2 cellular contexts compared by ENCODE assay signal in the genomic region with DNA sequence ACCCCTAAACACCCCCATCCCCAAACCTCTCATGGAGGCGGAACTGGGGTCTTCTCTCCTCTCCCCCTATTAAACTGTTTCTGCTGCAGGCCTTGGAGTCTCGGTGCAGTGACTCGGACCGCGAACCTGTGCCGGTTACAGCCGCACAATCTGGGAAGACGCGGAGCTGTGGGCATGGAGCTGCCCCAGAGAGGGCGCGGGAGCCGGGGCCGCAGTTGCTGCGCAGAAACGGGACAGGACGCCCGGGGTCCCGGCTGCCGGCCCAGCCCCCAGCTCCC.
TF ChIP-seq lines count a peak whose summit lies in the region.

No MANE protein-coding gene starts in this region.

TF ChIP-seq in GM23338, 12 proteins besides CTCF, POLR2A, EP300 and RAD21 (continued from another document):
- TF ChIP-seq, protein P1, sequence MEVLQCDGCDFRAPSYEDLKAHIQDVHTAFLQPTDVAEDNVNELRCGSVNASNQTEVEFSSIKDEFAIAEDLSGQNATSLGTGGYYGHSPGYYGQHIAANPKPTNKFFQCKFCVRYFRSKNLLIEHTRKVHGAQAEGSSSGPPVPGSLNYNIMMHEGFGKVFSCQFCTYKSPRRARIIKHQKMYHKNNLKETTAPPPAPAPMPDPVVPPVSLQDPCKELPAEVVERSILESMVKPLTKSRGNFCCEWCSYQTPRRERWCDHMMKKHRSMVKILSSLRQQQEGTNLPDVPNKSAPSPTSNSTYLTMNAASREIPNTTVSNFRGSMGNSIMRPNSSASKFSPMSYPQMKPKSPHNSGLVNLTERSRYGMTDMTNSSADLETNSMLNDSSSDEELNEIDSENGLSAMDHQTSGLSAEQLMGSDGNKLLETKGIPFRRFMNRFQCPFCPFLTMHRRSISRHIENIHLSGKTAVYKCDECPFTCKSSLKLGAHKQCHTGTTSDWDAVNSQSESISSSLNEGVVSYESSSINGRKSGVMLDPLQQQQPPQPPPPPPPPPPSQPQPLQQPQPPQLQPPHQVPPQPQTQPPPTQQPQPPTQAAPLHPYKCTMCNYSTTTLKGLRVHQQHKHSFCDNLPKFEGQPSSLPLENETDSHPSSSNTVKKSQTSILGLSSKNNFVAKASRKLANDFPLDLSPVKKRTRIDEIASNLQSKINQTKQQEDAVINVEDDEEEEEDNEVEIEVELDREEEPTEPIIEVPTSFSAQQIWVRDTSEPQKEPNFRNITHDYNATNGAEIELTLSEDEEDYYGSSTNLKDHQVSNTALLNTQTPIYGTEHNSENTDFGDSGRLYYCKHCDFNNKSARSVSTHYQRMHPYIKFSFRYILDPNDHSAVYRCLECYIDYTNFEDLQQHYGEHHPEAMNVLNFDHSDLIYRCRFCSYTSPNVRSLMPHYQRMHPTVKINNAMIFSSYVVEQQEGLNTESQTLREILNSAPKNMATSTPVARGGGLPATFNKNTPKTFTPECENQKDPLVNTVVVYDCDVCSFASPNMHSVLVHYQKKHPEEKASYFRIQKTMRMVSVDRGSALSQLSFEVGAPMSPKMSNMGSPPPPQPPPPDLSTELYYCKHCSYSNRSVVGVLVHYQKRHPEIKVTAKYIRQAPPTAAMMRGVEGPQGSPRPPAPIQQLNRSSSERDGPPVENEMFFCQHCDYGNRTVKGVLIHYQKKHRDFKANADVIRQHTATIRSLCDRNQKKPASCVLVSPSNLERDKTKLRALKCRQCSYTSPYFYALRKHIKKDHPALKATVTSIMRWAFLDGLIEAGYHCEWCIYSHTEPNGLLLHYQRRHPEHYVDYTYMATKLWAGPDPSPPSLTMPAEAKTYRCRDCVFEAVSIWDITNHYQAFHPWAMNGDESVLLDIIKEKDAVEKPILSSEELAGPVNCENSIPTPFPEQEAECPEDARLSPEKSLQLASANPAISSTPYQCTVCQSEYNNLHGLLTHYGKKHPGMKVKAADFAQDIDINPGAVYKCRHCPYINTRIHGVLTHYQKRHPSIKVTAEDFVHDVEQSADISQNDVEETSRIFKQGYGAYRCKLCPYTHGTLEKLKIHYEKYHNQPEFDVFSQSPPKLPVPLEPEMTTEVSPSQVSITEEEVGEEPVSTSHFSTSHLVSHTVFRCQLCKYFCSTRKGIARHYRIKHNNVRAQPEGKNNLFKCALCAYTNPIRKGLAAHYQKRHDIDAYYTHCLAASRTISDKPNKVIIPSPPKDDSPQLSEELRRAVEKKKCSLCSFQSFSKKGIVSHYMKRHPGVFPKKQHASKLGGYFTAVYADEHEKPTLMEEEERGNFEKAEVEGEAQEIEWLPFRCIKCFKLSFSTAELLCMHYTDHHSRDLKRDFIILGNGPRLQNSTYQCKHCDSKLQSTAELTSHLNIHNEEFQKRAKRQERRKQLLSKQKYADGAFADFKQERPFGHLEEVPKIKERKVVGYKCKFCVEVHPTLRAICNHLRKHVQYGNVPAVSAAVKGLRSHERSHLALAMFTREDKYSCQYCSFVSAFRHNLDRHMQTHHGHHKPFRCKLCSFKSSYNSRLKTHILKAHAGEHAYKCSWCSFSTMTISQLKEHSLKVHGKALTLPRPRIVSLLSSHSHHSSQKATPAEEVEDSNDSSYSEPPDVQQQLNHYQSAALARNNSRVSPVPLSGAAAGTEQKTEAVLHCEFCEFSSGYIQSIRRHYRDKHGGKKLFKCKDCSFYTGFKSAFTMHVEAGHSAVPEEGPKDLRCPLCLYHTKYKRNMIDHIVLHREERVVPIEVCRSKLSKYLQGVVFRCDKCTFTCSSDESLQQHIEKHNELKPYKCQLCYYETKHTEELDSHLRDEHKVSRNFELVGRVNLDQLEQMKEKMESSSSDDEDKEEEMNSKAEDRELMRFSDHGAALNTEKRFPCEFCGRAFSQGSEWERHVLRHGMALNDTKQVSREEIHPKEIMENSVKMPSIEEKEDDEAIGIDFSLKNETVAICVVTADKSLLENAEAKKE (CRISPR knock-in tag; IDR thresholded peaks at IDR 0.05), result no peak
- no peak for TF ChIP-seq NANOG (IDR thresholded peaks at IDR 0.05; ENCODE audit: borderline replicate concordance)
- TF ChIP-seq ZNF331 (CRISPR knock-in tag; IDR thresholded peaks at IDR 0.05; ENCODE audit: low read depth), result no peak
- TF ChIP-seq JUNB (IDR thresholded peaks at IDR 0.05; ENCODE audit: unreplicated experiment), result no peak
- TF ChIP-seq EZH2 (IDR thresholded peaks at IDR 0.05; ENCODE audit: low read depth, unreplicated experiment), result no peak
- TF ChIP-seq, protein P2, sequence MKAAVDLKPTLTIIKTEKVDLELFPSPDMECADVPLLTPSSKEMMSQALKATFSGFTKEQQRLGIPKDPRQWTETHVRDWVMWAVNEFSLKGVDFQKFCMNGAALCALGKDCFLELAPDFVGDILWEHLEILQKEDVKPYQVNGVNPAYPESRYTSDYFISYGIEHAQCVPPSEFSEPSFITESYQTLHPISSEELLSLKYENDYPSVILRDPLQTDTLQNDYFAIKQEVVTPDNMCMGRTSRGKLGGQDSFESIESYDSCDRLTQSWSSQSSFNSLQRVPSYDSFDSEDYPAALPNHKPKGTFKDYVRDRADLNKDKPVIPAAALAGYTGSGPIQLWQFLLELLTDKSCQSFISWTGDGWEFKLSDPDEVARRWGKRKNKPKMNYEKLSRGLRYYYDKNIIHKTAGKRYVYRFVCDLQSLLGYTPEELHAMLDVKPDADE (IDR thresholded peaks at IDR 0.05), result no peak
- TF ChIP-seq STAT1 (IDR thresholded peaks at IDR 0.05; ENCODE audit: unreplicated experiment), result no peak
- TF ChIP-seq EZH2phosphoT487 (IDR thresholded peaks at IDR 0.05; ENCODE audit: unreplicated experiment), result no peak
- TF ChIP-seq, protein P3, sequence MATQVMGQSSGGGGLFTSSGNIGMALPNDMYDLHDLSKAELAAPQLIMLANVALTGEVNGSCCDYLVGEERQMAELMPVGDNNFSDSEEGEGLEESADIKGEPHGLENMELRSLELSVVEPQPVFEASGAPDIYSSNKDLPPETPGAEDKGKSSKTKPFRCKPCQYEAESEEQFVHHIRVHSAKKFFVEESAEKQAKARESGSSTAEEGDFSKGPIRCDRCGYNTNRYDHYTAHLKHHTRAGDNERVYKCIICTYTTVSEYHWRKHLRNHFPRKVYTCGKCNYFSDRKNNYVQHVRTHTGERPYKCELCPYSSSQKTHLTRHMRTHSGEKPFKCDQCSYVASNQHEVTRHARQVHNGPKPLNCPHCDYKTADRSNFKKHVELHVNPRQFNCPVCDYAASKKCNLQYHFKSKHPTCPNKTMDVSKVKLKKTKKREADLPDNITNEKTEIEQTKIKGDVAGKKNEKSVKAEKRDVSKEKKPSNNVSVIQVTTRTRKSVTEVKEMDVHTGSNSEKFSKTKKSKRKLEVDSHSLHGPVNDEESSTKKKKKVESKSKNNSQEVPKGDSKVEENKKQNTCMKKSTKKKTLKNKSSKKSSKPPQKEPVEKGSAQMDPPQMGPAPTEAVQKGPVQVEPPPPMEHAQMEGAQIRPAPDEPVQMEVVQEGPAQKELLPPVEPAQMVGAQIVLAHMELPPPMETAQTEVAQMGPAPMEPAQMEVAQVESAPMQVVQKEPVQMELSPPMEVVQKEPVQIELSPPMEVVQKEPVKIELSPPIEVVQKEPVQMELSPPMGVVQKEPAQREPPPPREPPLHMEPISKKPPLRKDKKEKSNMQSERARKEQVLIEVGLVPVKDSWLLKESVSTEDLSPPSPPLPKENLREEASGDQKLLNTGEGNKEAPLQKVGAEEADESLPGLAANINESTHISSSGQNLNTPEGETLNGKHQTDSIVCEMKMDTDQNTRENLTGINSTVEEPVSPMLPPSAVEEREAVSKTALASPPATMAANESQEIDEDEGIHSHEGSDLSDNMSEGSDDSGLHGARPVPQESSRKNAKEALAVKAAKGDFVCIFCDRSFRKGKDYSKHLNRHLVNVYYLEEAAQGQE (IDR thresholded peaks at IDR 0.05; ENCODE audit: unreplicated experiment), result no peak
- no peak for TF ChIP-seq CREB1 (CRISPR knock-in tag; IDR thresholded peaks at IDR 0.05; ENCODE audit: low read depth)

TF ChIP-seq in neural cell, 6 proteins besides CTCF, POLR2A, EP300 and RAD21 (continued from another document):
- TF ChIP-seq, protein P3 (IDR thresholded peaks at IDR 0.05; ENCODE audit: borderline replicate concordance), result no peak
- no peak for TF ChIP-seq SMC3 (conservative IDR thresholded peaks at IDR 0.05; ENCODE audit: poor library complexity)
